Comparison of ENCODE assay signal across 21 cellular contexts in genomic region chr7:36509962-36510361, GRCh38.
DNase-seq lines count a peak whose midpoint lies in the region; ATAC-seq, FAIRE-seq and TF ChIP-seq lines count a peak whose summit lies in the region.
"Had no signal": no experiment of that assay in that cellular context is flagged by ENCODE, and none has a peak within 500 bp of the region (broad histone marks: within the 10 kb centered on the region; RNA-seq: fewer than 3 reads in every experiment).

No MANE protein-coding gene starts in this region.

- no TSS peak for BruUV-seq in HepG2 (replicated peaks; lab: Mats Ljungman, UMichigan)

- peak overlapping the region; percentile 17 to 85 (median 58) for H3K27ac Mint-ChIP-seq in immature natural killer cell
- no peak overlapping the region for H3K27ac Mint-ChIP-seq in activated naive CD8-positive, alpha-beta T cell treated with anti-CD3 and anti-CD28 coated beads, Interleukin-2, amount 50 U/mL, for 24 hours
- H3K27ac Mint-ChIP-seq: CD14-positive monocyte, IgD-negative memory B cell had no signal

- H4K20me1 ChIP-seq in HepG2 (ENCODE audit: insufficient read depth, low read length) = no peaks in the 10 kb centered on the region

- H3K4me3 ChIP-seq in HepG2 (replicated peaks in 1 of 3; ENCODE audit: insufficient read depth in 1 of 3, low read depth in 2 of 3, low read length in 3 of 3) = no peak overlapping the region
- H3K4me3 ChIP-seq in right lobe of liver = no peak overlapping the region
- H3K4me3 ChIP-seq in brain microvascular endothelial cell (ENCODE audit: low read depth, low read length) = no peak overlapping the region
- H3K4me3 ChIP-seq: HAP-1 had no signal

- H2AFZ ChIP-seq in HepG2 (ENCODE audit: low read length) = no peak overlapping the region

- H3K4me1 Mint-ChIP-seq in immature natural killer cell = peaks cover 54 to 73% of the 10 kb centered on the region in 2 donors
- no peaks in the 10 kb centered on the region for H3K4me1 Mint-ChIP-seq in activated naive CD8-positive, alpha-beta T cell treated with anti-CD3 and anti-CD28 coated beads, Interleukin-2, amount 50 U/mL, for 24 hours

- no peak overlapping the region for H3K9ac ChIP-seq in HepG2 (ENCODE audit: insufficient read depth, low read depth, low read length)

- DNase-seq in HepG2 (ENCODE audit: low spot score) = no peak
- DNase-seq in right lobe of liver = no peak
- no peak for DNase-seq in brain microvascular endothelial cell
- DNase-seq in immature natural killer cell = no peak
- DNase-seq in activated naive CD8-positive, alpha-beta T cell treated with anti-CD3 and anti-CD28 coated beads, Interleukin-2, amount 50 U/mL, for 24 hours = no peak
- no peak for DNase-seq in GM10266 (ENCODE audit: extremely low spot score)
- DNase-seq in NCI-H510A (lab: John Stamatoyannopoulos, UW) = no peak
- DNase-seq in NOMO-1 treated with DMSO at 0.1 percent for 48 hours (lab: John Stamatoyannopoulos, UW; ENCODE audit: unreplicated experiment) = no peak
- DNase-seq: 8988T, DMS79 treated with DMSO at 0.1 percent for 48 hours, MM.1S, NCI-H1092, NCI-H1436 treated with DMSO at 0.1 percent for 48 hours, NCI-H2029 treated with DMSO at 0.1 percent for 48 hours, NCI-H446 treated with DMSO at 0.1 percent for 48 hours, NCI-H748 treated with DMSO at 0.1 percent for 48 hours, SIG-M5 had no signal

- no peaks in the 10 kb centered on the region for H3K79me2 ChIP-seq in HepG2 (ENCODE audit: insufficient read depth, low read length)

- POLR2A ChIA-PET in HepG2 (lab: Yijun Ruan, JAX) = no interaction called here

- FAIRE-seq in HepG2 (lab: Jason Lieb, UNC) = no peak

- H3K27ac ChIP-seq in HepG2 (ENCODE audit: extremely low read length, insufficient read depth, low read length) (no peak overlapping the region), right lobe of liver (no peak overlapping the region), brain microvascular endothelial cell (no peak overlapping the region)
- H3K27ac ChIP-seq: RWPE1 had no signal

- peaks cover 6 to 20% (median 15%) of the 10 kb centered on the region in 3 donors for H3K36me3 Mint-ChIP-seq in immature natural killer cell
- H3K36me3 Mint-ChIP-seq in activated naive CD8-positive, alpha-beta T cell treated with anti-CD3 and anti-CD28 coated beads, Interleukin-2, amount 50 U/mL, for 24 hours (ENCODE audit: low read depth) = peaks cover 3% of the 10 kb centered on the region
- H3K36me3 Mint-ChIP-seq: IgD-negative memory B cell had no signal

- peaks cover 27 to 94% (median 45%) of the 10 kb centered on the region in 3 donors for H3K27me3 Mint-ChIP-seq in immature natural killer cell (ENCODE audit: low read depth in 3 of 3)
- no peaks in the 10 kb centered on the region for H3K27me3 Mint-ChIP-seq in activated naive CD8-positive, alpha-beta T cell treated with anti-CD3 and anti-CD28 coated beads, Interleukin-2, amount 50 U/mL, for 24 hours
- H3K27me3 Mint-ChIP-seq: IgD-negative memory B cell had no signal

- CTCF ChIA-PET in HepG2 (lab: Yijun Ruan, JAX; ENCODE audit: low intra/inter-chr PET ratio, low total read pairs) = no interaction called here

- TF ChIP-seq EP300 in HepG2 (IDR thresholded peaks at IDR 0.05; ENCODE audit: low read depth in 2 of 2, low read length in 2 of 2) (no peak), HepG2 (CRISPR knock-in tag; IDR thresholded peaks at IDR 0.05; ENCODE audit: borderline replicate concordance) (no peak)

- H3K27me3 ChIP-seq in HepG2 (ENCODE audit: control insufficient read depth in 1 of 2, insufficient read depth in 2 of 2, low read length in 2 of 2) = no peaks in the 10 kb centered on the region; a peak in 1 of 5 replicates
- H3K27me3 ChIP-seq in right lobe of liver = no peaks in the 10 kb centered on the region
- no peaks in the 10 kb centered on the region for H3K27me3 ChIP-seq in brain microvascular endothelial cell (replicated peaks)

- H3K4me3 Mint-ChIP-seq in immature natural killer cell = no peak overlapping the region
- H3K4me3 Mint-ChIP-seq in activated naive CD8-positive, alpha-beta T cell treated with anti-CD3 and anti-CD28 coated beads, Interleukin-2, amount 50 U/mL, for 24 hours = no peak overlapping the region
- H3K4me3 Mint-ChIP-seq: CD14-positive monocyte, IgD-negative memory B cell had no signal

- H3K4me2 ChIP-seq in HepG2 (ENCODE audit: low read depth, low read length) = no peak overlapping the region

- no peak for TF ChIP-seq POLR2A in HepG2 (IDR thresholded peaks at IDR 0.05; ENCODE audit: insufficient read depth in 1 of 2, low read depth in 2 of 2, low read length in 2 of 2)
- no peak for TF ChIP-seq POLR2A in right lobe of liver (IDR thresholded peaks at IDR 0.05)

- H3K9me3 ChIP-seq in HepG2 (ENCODE audit: low read length) = no peaks in the 10 kb centered on the region
- H3K9me3 ChIP-seq in right lobe of liver = no peaks in the 10 kb centered on the region
- H3K9me3 ChIP-seq: HAP-1 had no signal

- in situ Hi-C loops in HepG2 (cut with HindIII; ENCODE audit: extremely low pct_ligation_motif_present, low pct_unique_long_range_greater_than_20kb) = no loop called here
- in situ Hi-C loops in brain microvascular endothelial cell (cut with HindIII; ENCODE audit: low pct_ligation_motif_present, low sequenced_read_pairs) = no loop called here

- ATAC-seq in HepG2 = peak; percentile 62; the same call in 2 of the 3 replicates
- no peak for ATAC-seq in right lobe of liver
- no peak for ATAC-seq in activated naive CD8-positive, alpha-beta T cell treated with anti-CD3 and anti-CD28 coated beads, Interleukin-2, amount 50 U/mL, for 24 hours

- H3K4me1 ChIP-seq in HepG2 (ENCODE audit: insufficient read depth, low read length) (no peaks in the 10 kb centered on the region), right lobe of liver (no peaks in the 10 kb centered on the region)
- H3K4me1 ChIP-seq: HAP-1 had no signal

- no peak for TF ChIP-seq RAD21 in HepG2 (CRISPR knock-in tag; IDR thresholded peaks at IDR 0.05)

- intact Hi-C loops in HepG2 (cut with micrococcal nuclease; ENCODE audit: unreplicated experiment) (no loop called here), right lobe of liver (cut with DNase I) (no loop called here)

- TF ChIP-seq CTCF in HepG2 (CRISPR knock-in tag; IDR thresholded peaks at IDR 0.05) (no peak), right lobe of liver (IDR thresholded peaks at IDR 0.05) (no peak), brain microvascular endothelial cell (IDR thresholded peaks at IDR 0.05; ENCODE audit: low read depth, low read length, missing control alignments) (peak; percentile 13), GM10266 (IDR thresholded peaks at IDR 0.05; ENCODE audit: control insufficient read depth, insufficient read depth, low read depth, missing control alignments) (no peak)

- no peaks in the 10 kb centered on the region for H3K9me3 Mint-ChIP-seq in immature natural killer cell
- peaks cover 4% of the 10 kb centered on the region for H3K9me3 Mint-ChIP-seq in activated naive CD8-positive, alpha-beta T cell treated with anti-CD3 and anti-CD28 coated beads, Interleukin-2, amount 50 U/mL, for 24 hours
- H3K9me3 Mint-ChIP-seq: IgD-negative memory B cell had no signal

- H3K36me3 ChIP-seq in HepG2 (replicated peaks in 1 of 2; ENCODE audit: control insufficient read depth in 1 of 2, insufficient read depth in 2 of 2, low read length in 2 of 2) = no peaks in the 10 kb centered on the region
- H3K36me3 ChIP-seq in right lobe of liver = no peaks in the 10 kb centered on the region
- H3K36me3 ChIP-seq in brain microvascular endothelial cell (replicated peaks) = no peaks in the 10 kb centered on the region
- H3K36me3 ChIP-seq: HAP-1 had no signal

- WGBS in HepG2 (ENCODE audit: low lambda C conversion rate) = 61% methylated on average over 9 of the region's 9 CpGs
- WGBS in right lobe of liver (ENCODE audit: insufficient coverage, low coverage, low lambda C conversion rate, missing lambda C conversion rate) = 74% methylated on average over 8 of the region's 9 CpGs

TF ChIP-seq in HepG2, 621 proteins besides CTCF, POLR2A, EP300 and RAD21:
- no peak for TF ChIP-seq ZNF431 (CRISPR knock-in tag; IDR thresholded peaks at IDR 0.05; ENCODE audit: borderline replicate concordance, low read depth)
- TF ChIP-seq TMF1 (CRISPR knock-in tag; IDR thresholded peaks at IDR 0.05; ENCODE audit: low read depth) = no peak
- no peak for TF ChIP-seq PCBP1 (IDR thresholded peaks at IDR 0.05; ENCODE audit: borderline replicate concordance, low read depth, low read length)
- TF ChIP-seq CENPT (CRISPR knock-in tag; IDR thresholded peaks at IDR 0.05; ENCODE audit: low read depth) = no peak
- TF ChIP-seq, protein P1, sequence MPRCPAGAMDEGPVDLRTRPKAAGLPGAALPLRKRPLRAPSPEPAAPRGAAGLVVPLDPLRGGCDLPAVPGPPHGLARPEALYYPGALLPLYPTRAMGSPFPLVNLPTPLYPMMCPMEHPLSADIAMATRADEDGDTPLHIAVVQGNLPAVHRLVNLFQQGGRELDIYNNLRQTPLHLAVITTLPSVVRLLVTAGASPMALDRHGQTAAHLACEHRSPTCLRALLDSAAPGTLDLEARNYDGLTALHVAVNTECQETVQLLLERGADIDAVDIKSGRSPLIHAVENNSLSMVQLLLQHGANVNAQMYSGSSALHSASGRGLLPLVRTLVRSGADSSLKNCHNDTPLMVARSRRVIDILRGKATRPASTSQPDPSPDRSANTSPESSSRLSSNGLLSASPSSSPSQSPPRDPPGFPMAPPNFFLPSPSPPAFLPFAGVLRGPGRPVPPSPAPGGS (CRISPR knock-in tag; IDR thresholded peaks at IDR 0.05) = no peak
- no peak for TF ChIP-seq RCOR2 (CRISPR knock-in tag; IDR thresholded peaks at IDR 0.05)
- no peak for TF ChIP-seq GTF3A (CRISPR knock-in tag; conservative IDR thresholded peaks at IDR 0.05)
- TF ChIP-seq SALL2 (CRISPR knock-in tag; IDR thresholded peaks at IDR 0.05) = no peak
